ENCODE assay signal across 9 cellular contexts in the genomic region with DNA sequence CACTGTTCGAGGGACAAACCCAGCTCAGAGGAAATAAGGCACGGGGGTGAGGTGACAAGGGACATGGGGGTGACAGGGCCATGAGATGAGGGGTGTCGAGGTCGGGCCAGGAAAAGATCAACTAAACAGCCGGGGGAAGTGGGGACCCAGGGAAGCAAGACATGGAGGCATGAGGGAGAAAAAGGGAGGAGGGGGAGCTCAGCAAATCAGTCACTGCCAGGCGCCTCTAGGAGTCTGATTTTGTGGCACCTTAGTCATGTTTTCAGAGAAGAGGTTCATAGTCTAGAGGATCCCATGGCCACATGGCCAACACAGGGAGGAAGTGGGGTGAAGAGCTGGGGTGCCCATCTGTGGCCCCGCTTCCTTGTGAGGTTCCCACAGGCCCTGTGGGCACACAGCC.
"Had no signal": no experiment of that assay in that cellular context is flagged by ENCODE, and none has a peak within 500 bp of the region (broad histone marks: within the 10 kb centered on the region; RNA-seq: fewer than 3 reads in every experiment).

No MANE protein-coding gene starts in this region.

- H3K9ac ChIP-seq: GM23248 had no signal

- H3K4me3 Mint-ChIP-seq: GM23338, H9, HFFc6 had no signal

- H3K27ac Mint-ChIP-seq: GM23338, H9, HFFc6 had no signal

- H3K9me3 ChIP-seq: HAP-1 had no signal

- H3K4me2 ChIP-seq: GM23338 had no signal

- H2AFZ ChIP-seq: GM23248, GM23338 had no signal

- H3K4me1 ChIP-seq: HAP-1 had no signal

- H3K27ac ChIP-seq: GM23248 had no signal

- H3K4me3 ChIP-seq: GM23248, GM23338, HAP-1 had no signal

- DNase-seq: GM23248, GOT3, H7, H9, HCEC 1CT, HFFc6 had no signal

- ATAC-seq: GM23338, HCT116 had no signal

- H3K36me3 ChIP-seq: HAP-1 had no signal

- H3K4me1 Mint-ChIP-seq: GM23338, H9 had no signal
